In the genomic region with DNA sequence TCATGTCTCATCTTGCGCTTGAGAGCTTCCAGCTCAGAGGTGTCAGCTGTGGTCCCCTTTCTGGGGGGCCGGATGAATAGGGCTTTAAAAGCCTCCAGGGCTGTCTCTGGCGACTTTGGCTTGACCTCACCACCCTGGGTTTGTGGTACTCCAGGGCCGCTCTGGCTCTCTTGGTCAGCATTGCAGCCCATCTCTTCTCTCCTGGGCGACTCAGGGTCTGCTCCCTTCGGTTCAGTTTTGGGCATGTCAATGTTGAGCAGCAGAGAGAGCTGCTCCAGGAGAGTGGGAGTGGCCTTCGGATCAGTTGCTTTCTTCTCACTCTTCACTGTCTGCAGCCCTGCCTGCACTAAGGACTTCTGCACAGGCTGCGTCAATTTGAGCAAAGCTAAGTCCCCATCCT, we compare ENCODE assay signal across 1 cellular context.
TF ChIP-seq lines count a peak whose summit lies in the region.

No MANE protein-coding gene starts in this region.

TF ChIP-seq in GM23338, 12 proteins besides CTCF, POLR2A, EP300 and RAD21 (continued from another document):
- TF ChIP-seq, protein P1, sequence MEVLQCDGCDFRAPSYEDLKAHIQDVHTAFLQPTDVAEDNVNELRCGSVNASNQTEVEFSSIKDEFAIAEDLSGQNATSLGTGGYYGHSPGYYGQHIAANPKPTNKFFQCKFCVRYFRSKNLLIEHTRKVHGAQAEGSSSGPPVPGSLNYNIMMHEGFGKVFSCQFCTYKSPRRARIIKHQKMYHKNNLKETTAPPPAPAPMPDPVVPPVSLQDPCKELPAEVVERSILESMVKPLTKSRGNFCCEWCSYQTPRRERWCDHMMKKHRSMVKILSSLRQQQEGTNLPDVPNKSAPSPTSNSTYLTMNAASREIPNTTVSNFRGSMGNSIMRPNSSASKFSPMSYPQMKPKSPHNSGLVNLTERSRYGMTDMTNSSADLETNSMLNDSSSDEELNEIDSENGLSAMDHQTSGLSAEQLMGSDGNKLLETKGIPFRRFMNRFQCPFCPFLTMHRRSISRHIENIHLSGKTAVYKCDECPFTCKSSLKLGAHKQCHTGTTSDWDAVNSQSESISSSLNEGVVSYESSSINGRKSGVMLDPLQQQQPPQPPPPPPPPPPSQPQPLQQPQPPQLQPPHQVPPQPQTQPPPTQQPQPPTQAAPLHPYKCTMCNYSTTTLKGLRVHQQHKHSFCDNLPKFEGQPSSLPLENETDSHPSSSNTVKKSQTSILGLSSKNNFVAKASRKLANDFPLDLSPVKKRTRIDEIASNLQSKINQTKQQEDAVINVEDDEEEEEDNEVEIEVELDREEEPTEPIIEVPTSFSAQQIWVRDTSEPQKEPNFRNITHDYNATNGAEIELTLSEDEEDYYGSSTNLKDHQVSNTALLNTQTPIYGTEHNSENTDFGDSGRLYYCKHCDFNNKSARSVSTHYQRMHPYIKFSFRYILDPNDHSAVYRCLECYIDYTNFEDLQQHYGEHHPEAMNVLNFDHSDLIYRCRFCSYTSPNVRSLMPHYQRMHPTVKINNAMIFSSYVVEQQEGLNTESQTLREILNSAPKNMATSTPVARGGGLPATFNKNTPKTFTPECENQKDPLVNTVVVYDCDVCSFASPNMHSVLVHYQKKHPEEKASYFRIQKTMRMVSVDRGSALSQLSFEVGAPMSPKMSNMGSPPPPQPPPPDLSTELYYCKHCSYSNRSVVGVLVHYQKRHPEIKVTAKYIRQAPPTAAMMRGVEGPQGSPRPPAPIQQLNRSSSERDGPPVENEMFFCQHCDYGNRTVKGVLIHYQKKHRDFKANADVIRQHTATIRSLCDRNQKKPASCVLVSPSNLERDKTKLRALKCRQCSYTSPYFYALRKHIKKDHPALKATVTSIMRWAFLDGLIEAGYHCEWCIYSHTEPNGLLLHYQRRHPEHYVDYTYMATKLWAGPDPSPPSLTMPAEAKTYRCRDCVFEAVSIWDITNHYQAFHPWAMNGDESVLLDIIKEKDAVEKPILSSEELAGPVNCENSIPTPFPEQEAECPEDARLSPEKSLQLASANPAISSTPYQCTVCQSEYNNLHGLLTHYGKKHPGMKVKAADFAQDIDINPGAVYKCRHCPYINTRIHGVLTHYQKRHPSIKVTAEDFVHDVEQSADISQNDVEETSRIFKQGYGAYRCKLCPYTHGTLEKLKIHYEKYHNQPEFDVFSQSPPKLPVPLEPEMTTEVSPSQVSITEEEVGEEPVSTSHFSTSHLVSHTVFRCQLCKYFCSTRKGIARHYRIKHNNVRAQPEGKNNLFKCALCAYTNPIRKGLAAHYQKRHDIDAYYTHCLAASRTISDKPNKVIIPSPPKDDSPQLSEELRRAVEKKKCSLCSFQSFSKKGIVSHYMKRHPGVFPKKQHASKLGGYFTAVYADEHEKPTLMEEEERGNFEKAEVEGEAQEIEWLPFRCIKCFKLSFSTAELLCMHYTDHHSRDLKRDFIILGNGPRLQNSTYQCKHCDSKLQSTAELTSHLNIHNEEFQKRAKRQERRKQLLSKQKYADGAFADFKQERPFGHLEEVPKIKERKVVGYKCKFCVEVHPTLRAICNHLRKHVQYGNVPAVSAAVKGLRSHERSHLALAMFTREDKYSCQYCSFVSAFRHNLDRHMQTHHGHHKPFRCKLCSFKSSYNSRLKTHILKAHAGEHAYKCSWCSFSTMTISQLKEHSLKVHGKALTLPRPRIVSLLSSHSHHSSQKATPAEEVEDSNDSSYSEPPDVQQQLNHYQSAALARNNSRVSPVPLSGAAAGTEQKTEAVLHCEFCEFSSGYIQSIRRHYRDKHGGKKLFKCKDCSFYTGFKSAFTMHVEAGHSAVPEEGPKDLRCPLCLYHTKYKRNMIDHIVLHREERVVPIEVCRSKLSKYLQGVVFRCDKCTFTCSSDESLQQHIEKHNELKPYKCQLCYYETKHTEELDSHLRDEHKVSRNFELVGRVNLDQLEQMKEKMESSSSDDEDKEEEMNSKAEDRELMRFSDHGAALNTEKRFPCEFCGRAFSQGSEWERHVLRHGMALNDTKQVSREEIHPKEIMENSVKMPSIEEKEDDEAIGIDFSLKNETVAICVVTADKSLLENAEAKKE (CRISPR knock-in tag; IDR thresholded peaks at IDR 0.05), result no peak
- TF ChIP-seq EZH2 (IDR thresholded peaks at IDR 0.05; ENCODE audit: low read depth, unreplicated experiment) (no peak), POLR2AphosphoS5 (IDR thresholded peaks at IDR 0.05; ENCODE audit: low read depth) (no peak), STAT1 (IDR thresholded peaks at IDR 0.05; ENCODE audit: unreplicated experiment) (no peak), JUNB (IDR thresholded peaks at IDR 0.05; ENCODE audit: unreplicated experiment) (no peak), ZNF331 (CRISPR knock-in tag; IDR thresholded peaks at IDR 0.05; ENCODE audit: low read depth) (no peak), REST (IDR thresholded peaks at IDR 0.05; ENCODE audit: unreplicated experiment) (no peak), NANOG (IDR thresholded peaks at IDR 0.05; ENCODE audit: borderline replicate concordance) (no peak)
